Comparison of ENCODE assay signal across 32 cellular contexts in the genomic region with DNA sequence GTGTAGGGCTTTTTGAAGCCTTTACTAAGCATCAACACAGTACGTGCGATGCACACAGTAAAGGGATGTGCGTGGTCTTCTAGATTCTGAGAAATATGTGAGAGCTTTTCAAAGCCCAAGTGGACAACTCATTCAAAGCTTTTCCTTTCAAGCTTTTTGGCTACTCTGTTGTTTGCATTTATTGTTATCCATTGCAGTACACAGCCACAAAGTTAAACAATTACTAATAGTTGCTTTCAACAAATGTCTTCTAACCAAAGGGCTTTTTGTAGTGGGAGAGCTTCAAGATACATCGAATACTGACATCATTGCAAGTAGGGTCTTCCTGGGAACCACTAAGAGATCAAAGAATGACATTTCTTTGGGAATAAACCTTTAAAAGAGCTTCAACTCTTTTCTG.
"Had no signal": no experiment of that assay in that cellular context is flagged by ENCODE, and none has a peak within 500 bp of the region (broad histone marks: within the 10 kb centered on the region; RNA-seq: fewer than 3 reads in every experiment).

No MANE protein-coding gene starts in this region.

- H3K4me3 Mint-ChIP-seq: activated B cell treated with CpG ODN at 0.5 μM for 24 hours; activated CD8-positive, alpha-beta T cell treated with anti-CD3 and anti-CD28 coated beads for 36 hours; activated naive CD8-positive, alpha-beta T cell; activated T-cell treated with anti-CD3 and anti-CD28 coated beads, Interleukin-2, amount 50 U/mL, for 4 hours; activated T-helper 17 cell treated with anti-CD3 and anti-CD28 coated beads, Interleukin-2, amount 50 U/mL, for 72 hours; T-helper 17 cell; T-helper 2 cell treated with Interferon-gamma antibody and Interleukin-4, amounts not matched to agents 5 μg/mL and 100 μg/mL, for 36 hours had no signal

- H3K36me3 Mint-ChIP-seq: activated naive CD8-positive, alpha-beta T cell had no signal

- ATAC-seq: activated CD4-positive, CD25-positive, alpha-beta regulatory T cell treated with anti-CD3 and anti-CD28 coated beads, Interleukin-2, amount 50 U/mL, for 24 hours; activated CD8-positive, alpha-beta T cell treated with anti-CD3 and anti-CD28 coated beads for 36 hours; activated T-cell treated with anti-CD3 and anti-CD28 coated beads, Interleukin-2, amount 50 U/mL, for 4 hours; activated T-helper 17 cell treated with anti-CD3 and anti-CD28 coated beads, Interleukin-2, amount 50 U/mL, for 72 hours; body of pancreas; esophagus mucosa; T-helper 17 cell had no signal

- H3K27ac ChIP-seq: body of pancreas, cardiac muscle cell, colonic mucosa, WERI-Rb-1 had no signal

- H3K4me3 ChIP-seq: body of pancreas, cardiac muscle cell, colonic mucosa had no signal

- H3K27me3 ChIP-seq: body of pancreas, cardiac muscle cell, colonic mucosa had no signal

- H3K36me3 ChIP-seq: cardiac muscle cell, colonic mucosa, WERI-Rb-1 had no signal

- FAIRE-seq: endometrium, endothelial cell of umbilical vein, frontal cortex had no signal

- H3K9me3 ChIP-seq: body of pancreas, colonic mucosa had no signal

- H3K27ac Mint-ChIP-seq: activated B cell treated with CpG ODN at 0.5 μM for 24 hours; activated CD8-positive, alpha-beta T cell treated with anti-CD3 and anti-CD28 coated beads for 36 hours; activated naive CD8-positive, alpha-beta T cell; activated T-helper 17 cell treated with anti-CD3 and anti-CD28 coated beads, Interleukin-2, amount 50 U/mL, for 72 hours; T-helper 17 cell; T-helper 2 cell treated with Interferon-gamma antibody and Interleukin-4, amounts not matched to agents 5 μg/mL and 100 μg/mL, for 36 hours had no signal

- H3K4me1 Mint-ChIP-seq: activated B cell treated with CpG ODN at 0.5 μM for 24 hours; activated T-helper 17 cell treated with anti-CD3 and anti-CD28 coated beads, Interleukin-2, amount 50 U/mL, for 72 hours had no signal

- H3K27me3 Mint-ChIP-seq: activated CD8-positive, alpha-beta T cell treated with anti-CD3 and anti-CD28 coated beads for 36 hours had no signal

- H3K9me3 Mint-ChIP-seq: activated B cell treated with CpG ODN at 0.5 μM for 24 hours; activated CD8-positive, alpha-beta T cell treated with anti-CD3 and anti-CD28 coated beads for 36 hours; activated T-cell treated with anti-CD3 and anti-CD28 coated beads, Interleukin-2, amount 50 U/mL, for 4 hours; activated T-helper 17 cell treated with anti-CD3 and anti-CD28 coated beads, Interleukin-2, amount 50 U/mL, for 72 hours; T-helper 2 cell treated with Interferon-gamma antibody and Interleukin-4, amounts not matched to agents 5 μg/mL and 100 μg/mL, for 36 hours had no signal

- DNase-seq: activated B cell treated with CpG ODN at 0.5 μM for 24 hours; activated CD4-positive, alpha-beta T cell treated with anti-CD3 and anti-CD28 coated beads for 48 hours; activated CD4-positive, alpha-beta T cell treated with anti-CD3 and anti-CD28 coated beads, Interleukin-2, amount 50 U/mL, for 1 hour; activated CD4-positive, alpha-beta T cell treated with anti-CD3 and anti-CD28 coated beads, Interleukin-2, amount 50 U/mL, for 48 hours; activated CD8-positive, alpha-beta memory T cell treated with anti-CD3 and anti-CD28 coated beads for 24 hours; activated CD8-positive, alpha-beta T cell treated with anti-CD3 and anti-CD28 coated beads for 36 hours; activated effector memory CD4-positive, alpha-beta T cell treated with Interleukin-2 at 50 U/mL for 16 hours; activated gamma-delta T cell treated with Interleukin-2 at 50 U/mL for 16 hours; activated naive CD4-positive, alpha-beta T cell treated with anti-CD3 and anti-CD28 coated beads, Interleukin-2, amount 50 U/mL, for 16 hours; activated naive CD4-positive, alpha-beta T cell treated with Interleukin-2 at 50 U/mL for 16 hours; activated T-cell treated with anti-CD3 and anti-CD28 coated beads, Interleukin-2, amount 50 U/mL, for 4 hours; amniotic stem cell; anterior cingulate cortex; body of pancreas; central memory CD4-positive, alpha-beta T cell; cerebellar nuclear complex; colonic mucosa; effector CD8-positive, alpha-beta T cell; foreskin fibroblast; T-helper 1 cell; T-helper 17 cell; T1000; WERI-Rb-1 had no signal
